In the genomic region with DNA sequence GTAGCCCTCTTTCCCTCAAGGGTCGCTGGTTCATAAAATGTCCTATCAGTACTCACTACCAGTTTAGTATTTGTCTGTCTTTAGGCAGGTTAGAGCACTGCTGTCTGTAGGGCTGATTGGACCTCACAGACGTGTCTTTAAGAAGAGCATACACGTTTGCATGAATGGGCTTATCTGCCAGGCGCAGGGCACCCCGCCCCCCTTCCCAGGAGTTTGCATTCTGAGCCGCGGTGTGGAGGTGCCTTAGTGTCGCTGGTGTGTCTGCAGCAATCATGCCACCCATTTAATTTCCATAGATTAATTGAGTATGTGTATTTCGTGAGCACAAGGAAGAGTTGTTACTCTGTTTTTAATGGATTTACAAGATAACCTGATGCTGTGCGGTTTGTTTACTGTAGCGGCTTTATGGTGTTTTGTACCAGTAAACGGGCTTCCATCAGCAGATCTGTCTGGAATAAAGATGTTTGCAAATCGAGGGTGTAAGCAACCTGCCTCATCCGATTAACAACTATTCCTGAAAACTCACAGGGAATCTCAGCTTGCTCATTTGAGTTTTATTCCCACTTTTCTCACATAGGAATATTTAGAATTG, we compare ENCODE assay signal across 1 cellular context.
TF ChIP-seq lines count a peak whose summit lies in the region.

No MANE protein-coding gene starts in this region.

TF ChIP-seq in K562, 482 proteins besides CTCF, POLR2A, EP300 and RAD21 (continued from another document and continues in another):
- TF ChIP-seq PURB (CRISPR knock-in tag; IDR thresholded peaks at IDR 0.05; ENCODE audit: low read depth) (no peak), ZNF143 (CRISPR knock-in tag; IDR thresholded peaks at IDR 0.05) (no peak), NCOA6 (IDR thresholded peaks at IDR 0.05) (no peak), BRF1 (IDR thresholded peaks at IDR 0.05; ENCODE audit: borderline replicate concordance, extremely low read depth, insufficient read length) (no peak), TEAD4 (IDR thresholded peaks at IDR 0.05; ENCODE audit: low read length) (peak; percentile 83), TEAD4 (CRISPR knock-in tag; IDR thresholded peaks at IDR 0.05; ENCODE audit: borderline replicate concordance) (no peak), L3MBTL2 (IDR thresholded peaks at IDR 0.05) (no peak), MIER1 (IDR thresholded peaks at IDR 0.05; ENCODE audit: low read depth) (no peak), ASH1L (IDR thresholded peaks at IDR 0.05; ENCODE audit: borderline replicate concordance, low read depth, partially characterized antibody) (no peak), TAF9B (IDR thresholded peaks at IDR 0.05; ENCODE audit: partially characterized antibody) (no peak), ZFPM2 (CRISPR knock-in tag; IDR thresholded peaks at IDR 0.05) (no peak), NCOR1 (IDR thresholded peaks at IDR 0.05) (peak; percentile 81), CREB5 (CRISPR knock-in tag; IDR thresholded peaks at IDR 0.05) (no peak), ZFX (CRISPR knock-in tag; IDR thresholded peaks at IDR 0.05) (no peak), SPI1 (IDR thresholded peaks at IDR 0.05; ENCODE audit: borderline replicate concordance, low read depth, low read length) (no peak), KHSRP (IDR thresholded peaks at IDR 0.05) (no peak), CXXC5 (CRISPR knock-in tag; IDR thresholded peaks at IDR 0.05) (peak; percentile 69), ARID4B (CRISPR knock-in tag; IDR thresholded peaks at IDR 0.05) (no peak), ZFP1 (CRISPR knock-in tag; IDR thresholded peaks at IDR 0.05) (no peak), MCM5 (IDR thresholded peaks at IDR 0.05; ENCODE audit: low read depth) (no peak), MTF1 (CRISPR knock-in tag; IDR thresholded peaks at IDR 0.05; ENCODE audit: borderline replicate concordance) (no peak), ZNF41 (CRISPR knock-in tag; conservative IDR thresholded peaks at IDR 0.05) (no peak), RBBP5 (IDR thresholded peaks at IDR 0.05; ENCODE audit: borderline replicate concordance, insufficient read depth, low read length, poor library complexity, severe bottlenecking) (no peak), DEAF1 (CRISPR knock-in tag; IDR thresholded peaks at IDR 0.05) (no peak), POLR2AphosphoS5 (IDR thresholded peaks at IDR 0.05; ENCODE audit: control insufficient read depth, insufficient read depth, low read depth, low read length) (peak; percentile 83), BCLAF1 (IDR thresholded peaks at IDR 0.05; ENCODE audit: borderline replicate concordance in 1 of 2, control insufficient read depth in 1 of 2, low read depth in 2 of 2, low read length in 1 of 2) (no peak), E2F1 (CRISPR knock-in tag; IDR thresholded peaks at IDR 0.05) (no peak), ZNF699 (CRISPR knock-in tag; IDR thresholded peaks at IDR 0.05; ENCODE audit: insufficient replicate concordance) (no peak), TEAD1 (CRISPR knock-in tag; IDR thresholded peaks at IDR 0.05) (no peak; a peak in 1 of 4 replicates), SREBF2 (CRISPR knock-in tag; IDR thresholded peaks at IDR 0.05) (no peak), NFRKB (IDR thresholded peaks at IDR 0.05; ENCODE audit: low read depth) (no peak), SFPQ (IDR thresholded peaks at IDR 0.05; ENCODE audit: low read depth, low read length) (no peak), SRSF1 (IDR thresholded peaks at IDR 0.05; ENCODE audit: low read depth, low read length) (no peak), OTX1 (CRISPR knock-in tag; IDR thresholded peaks at IDR 0.05) (no peak), SNRNP70 (optimal IDR thresholded peaks at IDR 0.05; ENCODE audit: low read depth, low read length) (no peak), KLF16 (IDR thresholded peaks at IDR 0.05) (no peak), THRAP3 (IDR thresholded peaks at IDR 0.05; ENCODE audit: borderline replicate concordance) (no peak), NUFIP1 (IDR thresholded peaks at IDR 0.05; ENCODE audit: partially characterized antibody) (no peak)
- TF ChIP-seq, protein P1, sequence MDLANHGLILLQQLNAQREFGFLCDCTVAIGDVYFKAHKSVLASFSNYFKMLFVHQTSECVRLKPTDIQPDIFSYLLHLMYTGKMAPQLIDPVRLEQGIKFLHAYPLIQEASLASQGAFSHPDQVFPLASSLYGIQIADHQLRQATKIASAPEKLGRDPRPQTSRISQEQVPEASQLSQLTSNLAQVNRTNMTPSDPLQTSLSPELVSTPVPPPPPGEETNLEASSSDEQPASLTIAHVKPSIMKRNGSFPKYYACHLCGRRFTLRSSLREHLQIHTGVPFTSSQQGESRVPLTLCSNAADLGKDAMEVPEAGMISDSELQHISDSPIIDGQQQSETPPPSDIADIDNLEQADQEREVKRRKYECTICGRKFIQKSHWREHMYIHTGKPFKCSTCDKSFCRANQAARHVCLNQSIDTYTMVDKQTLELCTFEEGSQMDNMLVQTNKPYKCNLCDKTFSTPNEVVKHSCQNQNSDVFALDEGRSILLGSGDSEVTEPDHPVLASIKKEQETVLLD (IDR thresholded peaks at IDR 0.05): peak; percentile 31; the same call in 1 of the 2 replicates
- TF ChIP-seq, protein P2, sequence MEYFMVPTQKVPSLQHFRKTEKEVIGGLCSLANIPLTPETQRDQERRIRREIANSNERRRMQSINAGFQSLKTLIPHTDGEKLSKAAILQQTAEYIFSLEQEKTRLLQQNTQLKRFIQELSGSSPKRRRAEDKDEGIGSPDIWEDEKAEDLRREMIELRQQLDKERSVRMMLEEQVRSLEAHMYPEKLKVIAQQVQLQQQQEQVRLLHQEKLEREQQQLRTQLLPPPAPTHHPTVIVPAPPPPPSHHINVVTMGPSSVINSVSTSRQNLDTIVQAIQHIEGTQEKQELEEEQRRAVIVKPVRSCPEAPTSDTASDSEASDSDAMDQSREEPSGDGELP (CRISPR knock-in tag; IDR thresholded peaks at IDR 0.05; ENCODE audit: borderline replicate concordance): peak; percentile 56; the same call in 1 of the 2 replicates
- TF ChIP-seq, protein P3, sequence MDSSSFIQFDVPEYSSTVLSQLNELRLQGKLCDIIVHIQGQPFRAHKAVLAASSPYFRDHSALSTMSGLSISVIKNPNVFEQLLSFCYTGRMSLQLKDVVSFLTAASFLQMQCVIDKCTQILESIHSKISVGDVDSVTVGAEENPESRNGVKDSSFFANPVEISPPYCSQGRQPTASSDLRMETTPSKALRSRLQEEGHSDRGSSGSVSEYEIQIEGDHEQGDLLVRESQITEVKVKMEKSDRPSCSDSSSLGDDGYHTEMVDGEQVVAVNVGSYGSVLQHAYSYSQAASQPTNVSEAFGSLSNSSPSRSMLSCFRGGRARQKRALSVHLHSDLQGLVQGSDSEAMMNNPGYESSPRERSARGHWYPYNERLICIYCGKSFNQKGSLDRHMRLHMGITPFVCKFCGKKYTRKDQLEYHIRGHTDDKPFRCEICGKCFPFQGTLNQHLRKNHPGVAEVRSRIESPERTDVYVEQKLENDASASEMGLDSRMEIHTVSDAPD (CRISPR knock-in tag; IDR thresholded peaks at IDR 0.05): no peak
- TF ChIP-seq, protein P4, sequence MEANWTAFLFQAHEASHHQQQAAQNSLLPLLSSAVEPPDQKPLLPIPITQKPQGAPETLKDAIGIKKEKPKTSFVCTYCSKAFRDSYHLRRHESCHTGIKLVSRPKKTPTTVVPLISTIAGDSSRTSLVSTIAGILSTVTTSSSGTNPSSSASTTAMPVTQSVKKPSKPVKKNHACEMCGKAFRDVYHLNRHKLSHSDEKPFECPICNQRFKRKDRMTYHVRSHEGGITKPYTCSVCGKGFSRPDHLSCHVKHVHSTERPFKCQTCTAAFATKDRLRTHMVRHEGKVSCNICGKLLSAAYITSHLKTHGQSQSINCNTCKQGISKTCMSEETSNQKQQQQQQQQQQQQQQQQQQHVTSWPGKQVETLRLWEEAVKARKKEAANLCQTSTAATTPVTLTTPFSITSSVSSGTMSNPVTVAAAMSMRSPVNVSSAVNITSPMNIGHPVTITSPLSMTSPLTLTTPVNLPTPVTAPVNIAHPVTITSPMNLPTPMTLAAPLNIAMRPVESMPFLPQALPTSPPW (CRISPR knock-in tag; IDR thresholded peaks at IDR 0.05): peak; percentile 94
